In genomic region chr7:44381494-44382220, GRCh38 we compare ENCODE assay signal across 18 cellular contexts. TPM values are rescaled to one million over a fixed set of nuclear protein-coding genes. Genes with fewer than 3 reads are reported as not detected.
DNase-seq lines count a peak whose midpoint lies in the region; ATAC-seq and TF ChIP-seq lines count a peak whose summit lies in the region.
"Had no signal": no experiment of that assay in that cellular context is flagged by ENCODE, and none has a peak within 500 bp of the region (broad histone marks: within the 10 kb centered on the region; RNA-seq: fewer than 3 reads in every experiment).

No MANE protein-coding gene starts in this region.

- no peak for TF ChIP-seq EP300 in stomach (IDR thresholded peaks at IDR 0.05)

- WGBS in endodermal cell (ENCODE audit: insufficient coverage in 1 of 2, insufficient read length in 1 of 2), 2 experiments, result 95 to 98% methylated on average over 5 to 7 of the region's 9 CpGs
- 86 to 92% (median 92%) methylated on average over 7 to 9 of the region's 9 CpGs for whole genome bisulfite sequencing in stomach, 5 donors

- ATAC-seq in activated naive CD4-positive, alpha-beta T cell treated with anti-CD3 and anti-CD28 coated beads, Interleukin-2, amount 50 U/mL, for 72 hours, result no peak
- no peak for ATAC-seq in T-cell (replicated peaks in 1 of 4)
- ATAC-seq: activated CD4-positive, alpha-beta T cell treated with anti-CD3 and anti-CD28 coated beads for 36 hours had no signal

- H3K27ac Mint-ChIP-seq in activated naive CD4-positive, alpha-beta T cell treated with anti-CD3 and anti-CD28 coated beads, Interleukin-2, amount 50 U/mL, for 72 hours, result peak overlapping the region; percentile 46 to 85
- H3K27ac Mint-ChIP-seq in endodermal cell, result no peak overlapping the region
- H3K27ac Mint-ChIP-seq in T-cell, result no peak overlapping the region
- H3K27ac Mint-ChIP-seq: activated CD4-positive, alpha-beta T cell treated with anti-CD3 and anti-CD28 coated beads for 36 hours; mesothelial cell of epicardium had no signal

- H3K36me3 Mint-ChIP-seq in activated naive CD4-positive, alpha-beta T cell treated with anti-CD3 and anti-CD28 coated beads, Interleukin-2, amount 50 U/mL, for 72 hours, result no peaks in the 10 kb centered on the region
- H3K36me3 Mint-ChIP-seq in endodermal cell (ENCODE audit: low read depth) (peaks cover 16% of the 10 kb centered on the region), T-cell (peaks cover 20% of the 10 kb centered on the region)

- no peaks in the 10 kb centered on the region for H3K9me3 Mint-ChIP-seq in activated naive CD4-positive, alpha-beta T cell treated with anti-CD3 and anti-CD28 coated beads, Interleukin-2, amount 50 U/mL, for 72 hours
- H3K9me3 Mint-ChIP-seq in endodermal cell, result no peaks in the 10 kb centered on the region
- no peaks in the 10 kb centered on the region for H3K9me3 Mint-ChIP-seq in T-cell
- H3K9me3 Mint-ChIP-seq: mesothelial cell of epicardium, neural crest cell had no signal

- H3K4me3 ChIP-seq in endodermal cell (ENCODE audit: low read length), result no peak overlapping the region
- H3K4me3 ChIP-seq in stomach, result no peak overlapping the region
- H3K4me3 ChIP-seq: transverse colon had no signal

- TF ChIP-seq POLR2A in stomach (IDR thresholded peaks at IDR 0.05), result no peak

- CTCF ChIA-PET in RWPE1 (lab: Yijun Ruan, JAX) (interaction anchor here (0.6 kb wide), 1 partner anchor 141 kb away, joined by 3 read pairs; no protein-coding TSS in a partner anchor), T-cell (lab: Charles Lee) (no interaction called here)

- TF ChIP-seq CTCF in RWPE1 (conservative IDR thresholded peaks at IDR 0.05; ENCODE audit: low read depth) (no peak), endodermal cell (conservative IDR thresholded peaks at IDR 0.05) (no peak), stomach (IDR thresholded peaks at IDR 0.05) (no peak)

- H3K9me3 ChIP-seq in endodermal cell (ENCODE audit: control insufficient read depth, low read length), result no peaks in the 10 kb centered on the region
- no peaks in the 10 kb centered on the region for H3K9me3 ChIP-seq in stomach
- H3K9me3 ChIP-seq: transverse colon had no signal

- H3K4me1 ChIP-seq in endodermal cell (ENCODE audit: control insufficient read depth, insufficient read depth, low read length) (no peaks in the 10 kb centered on the region), stomach (no peaks in the 10 kb centered on the region)
- H3K4me1 ChIP-seq: transverse colon had no signal

- intact Hi-C loops in stomach (cut with DNase I; ENCODE audit: low total_unique reads), result no loop called here

- H3K27ac ChIP-seq in RWPE1, result peak overlapping the region; percentile 88
- no peak overlapping the region for H3K27ac ChIP-seq in endodermal cell (ENCODE audit: low read depth, low read length)
- no peak overlapping the region for H3K27ac ChIP-seq in stomach
- H3K27ac ChIP-seq: transverse colon had no signal

- H3K9ac ChIP-seq in endodermal cell (ENCODE audit: extremely low read depth, low read length, poor library complexity, severe bottlenecking), result no peak overlapping the region

- peaks cover 32% of the 10 kb centered on the region for H3K36me3 ChIP-seq in endodermal cell (ENCODE audit: control insufficient read depth, insufficient read depth, low read length)
- peaks cover 17 to 62% (median 60%) of the 10 kb centered on the region in 4 donors for H3K36me3 ChIP-seq in stomach

- no peak overlapping the region for H3K4me3 Mint-ChIP-seq in endodermal cell
- no peak overlapping the region for H3K4me3 Mint-ChIP-seq in T-cell
- H3K4me3 Mint-ChIP-seq: activated CD4-positive, alpha-beta T cell treated with anti-CD3 and anti-CD28 coated beads for 36 hours; mesothelial cell of epicardium; neural crest cell had no signal

- H3K27me3 ChIP-seq in endodermal cell (ENCODE audit: control insufficient read depth, insufficient read depth, low read length, poor library complexity, severe bottlenecking) (no peaks in the 10 kb centered on the region), stomach (no peaks in the 10 kb centered on the region)
- H3K27me3 ChIP-seq: transverse colon had no signal

- H3K4me1 Mint-ChIP-seq in endodermal cell (peaks cover 5% of the 10 kb centered on the region), T-cell (peaks cover 0 to 6% (median 4%) of the 10 kb centered on the region in 3 donors)
- H3K4me1 Mint-ChIP-seq: activated CD4-positive, alpha-beta T cell treated with anti-CD3 and anti-CD28 coated beads for 36 hours; mesothelial cell of epicardium had no signal

- DNase-seq in activated naive CD4-positive, alpha-beta T cell treated with anti-CD3 and anti-CD28 coated beads, Interleukin-2, amount 50 U/mL, for 72 hours (ENCODE audit: low spot score in 2 of 2), result peak in 1 of 2 donors; percentile 1
- no peak for DNase-seq in activated naive CD4-positive, alpha-beta T cell treated with anti-CD3 and anti-CD28 coated beads, Interleukin-2, amount 50 U/mL, for 16 hours
- DNase-seq in RWPE1 (ENCODE audit: low spot score) (no peak), endodermal cell (peak; percentile 22), stomach (peak; percentile 10), NCI-H1417 (lab: John Stamatoyannopoulos, UW) (no peak), T-cell (no peak)
- no peak for DNase-seq in activated CD4-positive, alpha-beta T cell treated with anti-CD3 and anti-CD28 coated beads for 1 hour
- DNase-seq: ACHN; activated CD4-positive, alpha-beta T cell treated with anti-CD3 and anti-CD28 coated beads for 36 hours; central memory CD4-positive, alpha-beta T cell; DMS79; NCI-H1694; NCI-H226; transverse colon had no signal

- POLR2A ChIA-PET in RWPE1 (lab: Yijun Ruan, JAX; ENCODE audit: low non-redundant PET), result no interaction called here
- POLR2A ChIA-PET in T-cell (lab: Charles Lee), result no interaction called here

- H3K27me3 Mint-ChIP-seq in endodermal cell (ENCODE audit: insufficient read depth), result peaks cover 6% of the 10 kb centered on the region
- H3K27me3 Mint-ChIP-seq in T-cell, result no peaks in the 10 kb centered on the region
- H3K27me3 Mint-ChIP-seq: activated CD4-positive, alpha-beta T cell treated with anti-CD3 and anti-CD28 coated beads for 36 hours had no signal

RNA-seq across cellular contexts. Expression of gene CAMK2B, which starts 56.3 kb away (rescaled TPM):
- total RNA-seq in activated naive CD4-positive, alpha-beta T cell treated with anti-CD3 and anti-CD28 coated beads, Interleukin-2, amount 50 U/mL, for 72 hours, result 1 to 10 TPM in 1 of 2 donors, under 1 TPM in 1; 0.32 to 2.1 TPM
- total RNA-seq in endodermal cell (under 1 TPM in 1 of 2 donors, not detected in 1; 0.26 TPM), stomach (1 to 10 TPM in 2 of 5 donors, under 1 TPM in 1, not detected in 2; 0.92 to 7.6 (median 4.6) TPM), T-cell (under 1 TPM in 1 of 5 donors, not detected in 4; 0.35 TPM)
- polyA plus RNA-seq in endodermal cell (2013, experiment 1 of 2), result 0.32 TPM
- polyA plus RNA-seq in endodermal cell (2013, experiment 2 of 2), result 1.6 TPM
- 10 to 100 TPM in 1 of 3 donors, 1 to 10 TPM in 2; 2.9 to 28.4 (median 6.2) TPM for polyA plus RNA-seq in stomach
- total RNA-seq: fibroblast of villous mesenchyme had no signal

Comparison
In these comparisons a context has a peak if more than half of its experiments do, and no peak if none do; other contexts are left out.
1. DNase-seq: peak in endodermal cell (single experiment) and stomach (single experiment); none in activated naive CD4-positive, alpha-beta T cell treated with anti-CD3 and anti-CD28 coated beads, Interleukin-2, amount 50 U/mL, for 16 hours (single experiment), RWPE1 (single experiment), NCI-H1417 (0 of 3), activated CD4-positive, alpha-beta T cell treated with anti-CD3 and anti-CD28 coated beads for 1 hour (single experiment) and T-cell (0 of 34).
2. H3K27ac Mint-ChIP-seq: peak in activated naive CD4-positive, alpha-beta T cell treated with anti-CD3 and anti-CD28 coated beads, Interleukin-2, amount 50 U/mL, for 72 hours (2 of 2); none in endodermal cell (single experiment) and T-cell (0 of 2).